30 cellular contexts compared by ENCODE assay signal in genomic region chr22:35509451-35509850, GRCh38. TPM values are rescaled to one million over a fixed set of nuclear protein-coding genes. Genes with fewer than 3 reads are reported as not detected.
"Had no signal": no experiment of that assay in that cellular context is flagged by ENCODE, and none has a peak within 500 bp of the region (broad histone marks: within the 10 kb centered on the region; RNA-seq: fewer than 3 reads in every experiment).

No MANE protein-coding gene starts in this region.

- H3K4me1 ChIP-seq: ascending aorta, esophagus squamous epithelium, heart right ventricle had no signal

- H3K9me3 Mint-ChIP-seq: activated CD4-positive, alpha-beta memory T cell treated with anti-CD3 and anti-CD28 coated beads, Interleukin-2, amount 10 ng/mL, durations not matched to agents 7 days and 5 days; activated CD4-positive, alpha-beta T cell treated with anti-CD3 and anti-CD28 coated beads, Interleukin-2, amount 10 ng/mL, durations not matched to agents 7 days and 5 days; activated naive CD4-positive, alpha-beta T cell treated with anti-CD3 and anti-CD28 coated beads, Interleukin-2, amount 10 ng/mL, durations not matched to agents 7 days and 5 days; activated naive CD4-positive, alpha-beta T cell treated with anti-CD3 and anti-CD28 coated beads, Interleukin-2, amount 50 U/mL, for 72 hours; activated naive CD8-positive, alpha-beta T cell treated with anti-CD3 and anti-CD28 coated beads, Interleukin-2, amount 10 ng/mL, durations not matched to agents 7 days and 5 days; activated T-cell treated with anti-CD3 and anti-CD28 coated beads, Interleukin-2, amount 50 U/mL, for 24 hours; activated T-cell treated with anti-CD3 and anti-CD28 coated beads, Interleukin-2, amount 50 U/mL, for 72 hours; effector memory CD8-positive, alpha-beta T cell had no signal

- ATAC-seq: activated CD4-positive, alpha-beta T cell treated with anti-CD3 and anti-CD28 coated beads for 36 hours; activated naive CD4-positive, alpha-beta T cell treated with anti-CD3 and anti-CD28 coated beads, Interleukin-2, amount 50 U/mL, for 72 hours; activated T-cell treated with anti-CD3 and anti-CD28 coated beads, Interleukin-2, amount 50 U/mL, for 72 hours; effector memory CD8-positive, alpha-beta T cell; gastroesophageal sphincter; heart right ventricle had no signal

- H3K4me3 ChIP-seq: ascending aorta, esophagus squamous epithelium, gastroesophageal sphincter, heart right ventricle had no signal

- H3K27me3 ChIP-seq: ascending aorta, gastroesophageal sphincter had no signal

- H3K36me3 Mint-ChIP-seq: activated naive CD4-positive, alpha-beta T cell treated with anti-CD3 and anti-CD28 coated beads, Interleukin-2, amount 10 ng/mL, durations not matched to agents 7 days and 5 days; activated naive CD4-positive, alpha-beta T cell treated with anti-CD3 and anti-CD28 coated beads, Interleukin-2, amount 50 U/mL, for 72 hours; activated naive CD8-positive, alpha-beta T cell treated with anti-CD3 and anti-CD28 coated beads, Interleukin-2, amount 10 ng/mL, durations not matched to agents 7 days and 5 days had no signal

- H3K27ac ChIP-seq: ascending aorta, brain microvascular endothelial cell, esophagus squamous epithelium, heart right ventricle had no signal

- DNase-seq: activated CD4-positive, alpha-beta memory T cell treated with anti-CD3 and anti-CD28 coated beads, Interleukin-2, amount 10 ng/mL, durations not matched to agents 7 days and 5 days; activated CD4-positive, alpha-beta T cell treated with anti-CD3 and anti-CD28 coated beads for 36 hours; activated CD4-positive, alpha-beta T cell treated with anti-CD3 and anti-CD28 coated beads, Interleukin-2, amount 10 ng/mL, durations not matched to agents 7 days and 5 days; activated CD4-positive, alpha-beta T cell treated with anti-CD3 and anti-CD28 coated beads, Interleukin-2, amount 50 U/mL, for 4 hours; activated CD4-positive, CD25-positive, alpha-beta regulatory T cell; activated CD4-positive, CD25-positive, alpha-beta regulatory T cell treated with anti-CD3 and anti-CD28 coated beads, Interleukin-2, amount 50 U/mL, for 72 hours; activated CD8-positive, alpha-beta memory T cell treated with anti-CD3 and anti-CD28 coated beads, Interleukin-2, amount 50 U/mL, for 48 hours; activated gamma-delta T cell; activated naive CD4-positive, alpha-beta T cell; activated naive CD4-positive, alpha-beta T cell treated with anti-CD3 and anti-CD28 coated beads, Interleukin-2, amount 10 ng/mL, durations not matched to agents 7 days and 5 days; activated naive CD8-positive, alpha-beta T cell treated with anti-CD3 and anti-CD28 coated beads, Interleukin-2, amount 10 ng/mL, durations not matched to agents 7 days and 5 days; activated T-cell treated with anti-CD3 and anti-CD28 coated beads for 4 hours; activated T-cell treated with anti-CD3 and anti-CD28 coated beads, Interleukin-2, amount 50 U/mL, for 24 hours; activated T-cell treated with anti-CD3 and anti-CD28 coated beads, Interleukin-2, amount 50 U/mL, for 72 hours; brain microvascular endothelial cell; cortex of kidney; dermis blood vessel endothelial cell; effector CD4-positive, alpha-beta T cell; effector memory CD8-positive, alpha-beta T cell; erythroblast; esophagus squamous epithelium; foreskin melanocyte; heart right ventricle; T-helper 1 cell; T-helper 2 cell had no signal

- H3K36me3 ChIP-seq: ascending aorta, brain microvascular endothelial cell, esophagus squamous epithelium, gastroesophageal sphincter, heart right ventricle had no signal

- FAIRE-seq: colon had no signal

- H3K4me3 Mint-ChIP-seq: activated CD4-positive, alpha-beta memory T cell treated with anti-CD3 and anti-CD28 coated beads, Interleukin-2, amount 10 ng/mL, durations not matched to agents 7 days and 5 days; activated CD4-positive, alpha-beta T cell treated with anti-CD3 and anti-CD28 coated beads for 36 hours; activated CD4-positive, alpha-beta T cell treated with anti-CD3 and anti-CD28 coated beads, Interleukin-2, amount 10 ng/mL, durations not matched to agents 7 days and 5 days; activated naive CD4-positive, alpha-beta T cell treated with anti-CD3 and anti-CD28 coated beads, Interleukin-2, amount 10 ng/mL, durations not matched to agents 7 days and 5 days; activated naive CD8-positive, alpha-beta T cell treated with anti-CD3 and anti-CD28 coated beads, Interleukin-2, amount 10 ng/mL, durations not matched to agents 7 days and 5 days; activated T-cell treated with anti-CD3 and anti-CD28 coated beads, Interleukin-2, amount 50 U/mL, for 24 hours; activated T-cell treated with anti-CD3 and anti-CD28 coated beads, Interleukin-2, amount 50 U/mL, for 72 hours; effector memory CD8-positive, alpha-beta T cell had no signal

- H3K4me1 Mint-ChIP-seq: activated CD4-positive, alpha-beta memory T cell treated with anti-CD3 and anti-CD28 coated beads, Interleukin-2, amount 10 ng/mL, durations not matched to agents 7 days and 5 days; activated CD4-positive, alpha-beta T cell treated with anti-CD3 and anti-CD28 coated beads for 36 hours; activated CD4-positive, alpha-beta T cell treated with anti-CD3 and anti-CD28 coated beads, Interleukin-2, amount 10 ng/mL, durations not matched to agents 7 days and 5 days; activated naive CD4-positive, alpha-beta T cell treated with anti-CD3 and anti-CD28 coated beads, Interleukin-2, amount 10 ng/mL, durations not matched to agents 7 days and 5 days; activated naive CD8-positive, alpha-beta T cell treated with anti-CD3 and anti-CD28 coated beads, Interleukin-2, amount 10 ng/mL, durations not matched to agents 7 days and 5 days had no signal

- H3K9me3 ChIP-seq: ascending aorta, esophagus squamous epithelium, gastroesophageal sphincter, heart right ventricle had no signal

- H3K27ac Mint-ChIP-seq: activated CD4-positive, alpha-beta memory T cell treated with anti-CD3 and anti-CD28 coated beads, Interleukin-2, amount 10 ng/mL, durations not matched to agents 7 days and 5 days; activated CD4-positive, alpha-beta T cell treated with anti-CD3 and anti-CD28 coated beads for 36 hours; activated CD4-positive, alpha-beta T cell treated with anti-CD3 and anti-CD28 coated beads, Interleukin-2, amount 10 ng/mL, durations not matched to agents 7 days and 5 days; activated naive CD4-positive, alpha-beta T cell treated with anti-CD3 and anti-CD28 coated beads, Interleukin-2, amount 10 ng/mL, durations not matched to agents 7 days and 5 days; activated naive CD8-positive, alpha-beta T cell treated with anti-CD3 and anti-CD28 coated beads, Interleukin-2, amount 10 ng/mL, durations not matched to agents 7 days and 5 days; activated T-cell treated with anti-CD3 and anti-CD28 coated beads, Interleukin-2, amount 50 U/mL, for 24 hours; activated T-cell treated with anti-CD3 and anti-CD28 coated beads, Interleukin-2, amount 50 U/mL, for 72 hours; effector memory CD8-positive, alpha-beta T cell had no signal

RNA-seq across cellular contexts. Expression of gene RASD2, which starts 31.2 kb away (rescaled TPM):
- total RNA-seq: activated CD4-positive, alpha-beta memory T cell treated with anti-CD3 and anti-CD28 coated beads, Interleukin-2, amount 10 ng/mL, durations not matched to agents 7 days and 5 days; activated CD4-positive, alpha-beta T cell treated with anti-CD3 and anti-CD28 coated beads, Interleukin-2, amount 10 ng/mL, durations not matched to agents 7 days and 5 days; activated naive CD8-positive, alpha-beta T cell treated with anti-CD3 and anti-CD28 coated beads, Interleukin-2, amount 10 ng/mL, durations not matched to agents 7 days and 5 days; fibroblast of villous mesenchyme had no signal
